Comparison of ENCODE assay signal across 7 cellular contexts in the genomic region with DNA sequence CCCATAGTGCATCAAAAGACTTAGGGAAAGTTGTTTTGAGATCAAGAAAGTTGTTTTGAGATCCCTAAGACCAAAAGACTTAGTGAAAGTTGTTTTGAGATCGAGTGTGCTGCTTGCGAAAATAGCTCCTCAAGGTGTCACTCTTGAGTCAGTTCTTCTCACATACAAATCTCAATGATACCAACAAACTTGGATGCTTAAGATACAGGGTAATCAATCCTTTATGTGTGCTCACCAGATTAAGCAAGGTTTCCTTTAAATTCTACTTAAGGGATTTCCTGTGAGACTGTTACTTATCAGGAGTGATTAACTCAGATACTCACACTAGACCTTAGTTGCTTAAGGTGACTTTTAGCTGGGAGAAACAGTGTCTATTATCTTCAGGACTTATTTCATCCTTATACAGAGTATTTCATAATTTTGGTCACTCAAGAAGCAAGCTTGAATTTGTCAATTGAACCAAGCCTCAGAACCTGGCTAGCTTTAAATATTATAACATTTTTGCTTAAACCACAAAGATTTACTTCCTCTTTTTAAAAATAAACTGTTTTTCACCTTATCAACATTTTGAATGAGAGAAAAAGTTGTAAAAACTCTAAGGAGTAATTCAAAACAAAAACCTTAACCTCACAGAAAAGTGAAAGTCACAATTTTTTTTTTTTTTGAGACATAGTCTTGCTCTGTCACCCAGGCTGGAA. TPM values are rescaled to one million over a fixed set of nuclear protein-coding genes. Genes with fewer than 3 reads are reported as not detected.
DNase-seq lines count a peak whose midpoint lies in the region; ATAC-seq, FAIRE-seq and TF ChIP-seq lines count a peak whose summit lies in the region.

No MANE protein-coding gene starts in this region.

- peak overlapping the region; percentile 99 for H2AFZ ChIP-seq in SU-DHL-6 (ENCODE audit: low read depth, low read length, severe bottlenecking)

- TF ChIP-seq CTCF in DOHH2 (IDR thresholded peaks at IDR 0.05; ENCODE audit: low read depth, low read length, poor library complexity, severe bottlenecking): peak; percentile 86
- TF ChIP-seq CTCF in SU-DHL-6 (IDR thresholded peaks at IDR 0.05; ENCODE audit: insufficient read depth, low read length, poor library complexity, severe bottlenecking): peak; percentile 79

- H3K27me3 Mint-ChIP-seq in naive thymus-derived CD8-positive, alpha-beta T cell: peaks cover 0 to 6% (median 0%) of the 10 kb centered on the region in 5 donors

- peaks cover 9% of the 10 kb centered on the region; the same call in 1 of the 2 replicates for H3K27me3 ChIP-seq in DOHH2 (ENCODE audit: control insufficient read depth, low read length)
- H3K27me3 ChIP-seq in SU-DHL-6 (ENCODE audit: low read length): no peaks in the 10 kb centered on the region

- H3K36me3 ChIP-seq in DOHH2 (ENCODE audit: control insufficient read depth, low read length) (no peaks in the 10 kb centered on the region), SU-DHL-6 (ENCODE audit: low read length) (no peaks in the 10 kb centered on the region)

- H3K79me2 ChIP-seq in DOHH2 (ENCODE audit: control insufficient read depth, low read length) (no peaks in the 10 kb centered on the region), SU-DHL-6 (ENCODE audit: insufficient read depth, low read length) (no peaks in the 10 kb centered on the region)

- H3K4me2 ChIP-seq in DOHH2 (ENCODE audit: low read length) (peak overlapping the region; percentile 89), SU-DHL-6 (ENCODE audit: low read depth, low read length, poor library complexity, severe bottlenecking) (peak overlapping the region; percentile 98)

- H3K4me1 Mint-ChIP-seq in naive thymus-derived CD8-positive, alpha-beta T cell: peaks cover 0 to 23% (median 10%) of the 10 kb centered on the region in 4 donors

- peaks cover 0 to 2% (median 0%) of the 10 kb centered on the region in 3 donors for H3K36me3 Mint-ChIP-seq in naive thymus-derived CD8-positive, alpha-beta T cell

- H3K4me3 ChIP-seq in DOHH2 (ENCODE audit: low read length) (peak overlapping the region; percentile 67), SU-DHL-6 (ENCODE audit: insufficient read depth, low read length, poor library complexity, severe bottlenecking) (peak overlapping the region; percentile 54)

- H3K9me3 ChIP-seq in DOHH2 (ENCODE audit: control insufficient read depth, insufficient read depth, low read length) (no peaks in the 10 kb centered on the region), SU-DHL-6 (ENCODE audit: insufficient read depth, low read length) (no peaks in the 10 kb centered on the region)

- H3K9me3 Mint-ChIP-seq in naive thymus-derived CD8-positive, alpha-beta T cell: no peaks in the 10 kb centered on the region

- H3K4me3 Mint-ChIP-seq in naive thymus-derived CD8-positive, alpha-beta T cell: peak overlapping the region in 8 of 10 donors; percentile 1 to 67 (median 44)

- ATAC-seq in GM21619 (IDR thresholded peaks at IDR 0.05; ENCODE audit: unreplicated experiment): peak; percentile 52
- ATAC-seq in naive thymus-derived CD8-positive, alpha-beta T cell: peak; percentile 88 to 96
- ATAC-seq in GM19467 (IDR thresholded peaks at IDR 0.05; ENCODE audit: unreplicated experiment): no peak

- POLR2A ChIA-PET in naive thymus-derived CD8-positive, alpha-beta T cell (lab: Charles Lee): interaction anchor here (0.7 to 2.4 kb wide), 6 partner anchors 162 to 251 kb away, joined by 3 to 9 read pairs (median 6); no protein-coding TSS in a partner anchor

- DNase-seq in NAMALWA (ENCODE audit: low spot score): peak; percentile 90
- DNase-seq in naive thymus-derived CD8-positive, alpha-beta T cell: peak in 7 of 10 donors; percentile 16 to 67 (median 29)

- H3K9me2 ChIP-seq in DOHH2 (replicated peaks; ENCODE audit: control insufficient read depth, low read length): no peaks in the 10 kb centered on the region
- no peaks in the 10 kb centered on the region for H3K9me2 ChIP-seq in SU-DHL-6 (replicated peaks; ENCODE audit: insufficient read depth, low read length)

- peaks cover 36% of the 10 kb centered on the region for H3K4me1 ChIP-seq in DOHH2 (ENCODE audit: control insufficient read depth, low read length)

- peaks cover 16% of the 10 kb centered on the region for H3F3A ChIP-seq in DOHH2 (ENCODE audit: control insufficient read depth, insufficient read depth)
- peaks cover 30% of the 10 kb centered on the region for H3F3A ChIP-seq in SU-DHL-6 (ENCODE audit: insufficient read depth)

- peak; percentile 50 for FAIRE-seq in endometrium (lab: Jason Lieb, UNC)

- H3K27ac ChIP-seq in DOHH2 (ENCODE audit: low read depth, low read length) (peak overlapping the region; percentile 78), SU-DHL-6 (ENCODE audit: low read depth, low read length) (peak overlapping the region; percentile 91)

- no peaks in the 10 kb centered on the region for H4K20me1 ChIP-seq in DOHH2 (ENCODE audit: control insufficient read depth, insufficient read depth, low read depth, low read length)
- H4K20me1 ChIP-seq in SU-DHL-6 (ENCODE audit: low read depth, low read length): no peaks in the 10 kb centered on the region

- peak overlapping the region; percentile 42 for H3K9ac ChIP-seq in SU-DHL-6 (ENCODE audit: low read length)

- peak overlapping the region in 9 of 10 donors; percentile 20 to 89 (median 84) for H3K27ac Mint-ChIP-seq in naive thymus-derived CD8-positive, alpha-beta T cell

RNA-seq across cellular contexts. Expression of a gene that starts 8.0 kb away (rescaled TPM):
- total RNA-seq in naive thymus-derived CD8-positive, alpha-beta T cell: 10 to 100 TPM; 25.2 to 25.9 TPM
- 1 to 10 TPM; 6.8 to 9.5 (median 8.7) TPM for polyA plus RNA-seq in naive thymus-derived CD8-positive, alpha-beta T cell

RNA-seq across cellular contexts. Expression of a gene that starts 56.2 kb away (rescaled TPM):
- 10 to 100 TPM; 70.9 to 72.9 TPM for total RNA-seq in naive thymus-derived CD8-positive, alpha-beta T cell
- 100 to 1,000 TPM; 236 to 267 (median 237) TPM for polyA plus RNA-seq in naive thymus-derived CD8-positive, alpha-beta T cell
